ENCODE assay signal across 10 cellular contexts in genomic region chr16:53090271-53090590, GRCh38. TPM values are rescaled to one million over a fixed set of nuclear protein-coding genes. Genes with fewer than 3 reads are reported as not detected.
DNase-seq lines count a peak whose midpoint lies in the region; ATAC-seq and TF ChIP-seq lines count a peak whose summit lies in the region.
"Had no signal": no experiment of that assay in that cellular context is flagged by ENCODE, and none has a peak within 500 bp of the region (broad histone marks: within the 10 kb centered on the region; RNA-seq: fewer than 3 reads in every experiment).

No MANE protein-coding gene starts in this region.

- peaks cover 43% of the 10 kb centered on the region for H3K4me1 Mint-ChIP-seq in type B pancreatic cell (ENCODE audit: unreplicated experiment)

- DNase-seq in SK-N-SH, result no peak
- no peak for DNase-seq in colonic mucosa
- no peak for DNase-seq in type B pancreatic cell (ENCODE audit: extremely low spot score, unreplicated experiment)
- DNase-seq in activated CD4-positive, alpha-beta T cell treated with anti-CD3 and anti-CD28 coated beads for 48 hours, result no peak
- no peak for DNase-seq in GM13977 (ENCODE audit: low spot score)
- DNase-seq: ACHN had no signal

- intact Hi-C loops in colonic mucosa (cut with DNase I), result no loop called here

- H3K4me3 ChIP-seq in SK-N-SH (ENCODE audit: low read depth in 2 of 2, low read length in 1 of 2), result no peak overlapping the region
- no peak overlapping the region for H3K4me3 ChIP-seq in colonic mucosa
- H3K4me3 ChIP-seq in muscle layer of colon (ENCODE audit: low read depth in 1 of 2, low read length in 2 of 2), result peak overlapping the region in 1 of 2 donors; percentile 19

- H3K9ac ChIP-seq in SK-N-SH, result peak overlapping the region; percentile 67; the same call in 1 of the 2 replicates
- H3K9ac ChIP-seq in colonic mucosa (ENCODE audit: low read depth in 2 of 2, low read length in 2 of 2), result peak overlapping the region in 1 of 2 donors; percentile 66
- H3K9ac ChIP-seq in muscle layer of colon (ENCODE audit: low read length), result no peak overlapping the region

- H3K4me3 Mint-ChIP-seq in type B pancreatic cell, result no peak overlapping the region
- H3K4me3 Mint-ChIP-seq: activated naive CD8-positive, alpha-beta T cell had no signal

- H3K27me3 Mint-ChIP-seq in type B pancreatic cell, result no peaks in the 10 kb centered on the region
- H3K27me3 Mint-ChIP-seq: activated naive CD8-positive, alpha-beta T cell had no signal

- 73% methylated on average over 4 of the region's 5 CpGs for WGBS in SK-N-SH (ENCODE audit: low lambda C conversion rate)

- H4K20me1 ChIP-seq in SK-N-SH (ENCODE audit: insufficient read depth), result no peaks in the 10 kb centered on the region

- H3K27ac ChIP-seq in SK-N-SH (ENCODE audit: low read depth in 2 of 2, low read length in 1 of 2) (peak overlapping the region; percentile 98 to 100), colonic mucosa (peak overlapping the region; percentile 56), muscle layer of colon (ENCODE audit: low read depth, low read length) (peak overlapping the region; percentile 94)

- peaks cover 35% of the 10 kb centered on the region for H3F3A ChIP-seq in SK-N-SH (replicated peaks; ENCODE audit: insufficient read depth)

- peaks cover 23% of the 10 kb centered on the region for H3K79me2 ChIP-seq in SK-N-SH (ENCODE audit: insufficient read depth)

- H3K4me2 ChIP-seq in SK-N-SH, result peak overlapping the region; percentile 85; the same call in 1 of the 2 replicates

- H3K27me3 ChIP-seq in SK-N-SH (ENCODE audit: insufficient read depth) (no peaks in the 10 kb centered on the region), colonic mucosa (no peaks in the 10 kb centered on the region), muscle layer of colon (ENCODE audit: control insufficient read depth in 1 of 2, insufficient read depth in 2 of 2, low read length in 2 of 2) (no peaks in the 10 kb centered on the region)

- no peak overlapping the region for H2AFZ ChIP-seq in SK-N-SH (ENCODE audit: low read depth)

- in situ Hi-C loops in GM13977 (cut with MboI; ENCODE audit: low pct_unique_long_range_greater_than_20kb, low sequenced_read_pairs, unreplicated experiment), result no loop called here

- no peaks in the 10 kb centered on the region for H3K9me2 ChIP-seq in SK-N-SH

- H3K27ac Mint-ChIP-seq in type B pancreatic cell, result peak overlapping the region; percentile 32
- H3K27ac Mint-ChIP-seq: activated naive CD8-positive, alpha-beta T cell had no signal

- TF ChIP-seq CTCF in SK-N-SH (IDR thresholded peaks at IDR 0.05), result no peak
- TF ChIP-seq CTCF in colonic mucosa (IDR thresholded peaks at IDR 0.05), result no peak
- no peak for TF ChIP-seq CTCF in type B pancreatic cell (conservative IDR thresholded peaks at IDR 0.05)
- no peak for TF ChIP-seq CTCF in GM13977 (IDR thresholded peaks at IDR 0.05; ENCODE audit: extremely low read depth, insufficient read depth, missing control alignments)

- no peaks in the 10 kb centered on the region for H3K9me3 ChIP-seq in SK-N-SH
- H3K9me3 ChIP-seq in colonic mucosa, result no peaks in the 10 kb centered on the region
- no peaks in the 10 kb centered on the region for H3K9me3 ChIP-seq in muscle layer of colon (ENCODE audit: low read length)

- ATAC-seq in SK-N-SH treated with all-trans-retinoic acid at 6 μM for 48 hours (no peak), HG02759 (IDR thresholded peaks at IDR 0.05; ENCODE audit: unreplicated experiment) (no peak)

- no peaks in the 10 kb centered on the region for H3K36me3 Mint-ChIP-seq in type B pancreatic cell

- peaks cover 54 to 58% of the 10 kb centered on the region in 2 experiments for H3K4me1 ChIP-seq in SK-N-SH (ENCODE audit: control insufficient read depth in 1 of 2, insufficient read depth in 2 of 2, low read depth in 1 of 2, low read length in 1 of 2)
- peaks cover 28% of the 10 kb centered on the region for H3K4me1 ChIP-seq in colonic mucosa
- peaks cover 61% of the 10 kb centered on the region for H3K4me1 ChIP-seq in muscle layer of colon (ENCODE audit: insufficient read depth, low read length)

- CTCF ChIA-PET in SK-N-SH (lab: Yijun Ruan, JAX), result interaction anchor here (0.9 to 1.0 kb wide), 2 partner anchors 9 to 12 kb away, joined by 3 read pairs; no protein-coding TSS in a partner anchor

- H3K36me3 ChIP-seq in SK-N-SH (replicated peaks in 1 of 2; ENCODE audit: control insufficient read depth in 1 of 2, insufficient read depth in 2 of 2, low read length in 1 of 2) (no peaks in the 10 kb centered on the region), colonic mucosa (no peaks in the 10 kb centered on the region), muscle layer of colon (ENCODE audit: insufficient read depth, low read length) (no peaks in the 10 kb centered on the region)

- H3K9me3 Mint-ChIP-seq in type B pancreatic cell, result no peaks in the 10 kb centered on the region

- POLR2A ChIA-PET in SK-N-SH (lab: Yijun Ruan, JAX), result interaction anchor here (0.6 to 1.0 kb wide), 3 partner anchors 10 to 18 kb away, joined by 3 to 6 read pairs (median 3); no protein-coding TSS in a partner anchor

- TF ChIP-seq EP300 in SK-N-SH (IDR thresholded peaks at IDR 0.05; ENCODE audit: borderline replicate concordance in 1 of 2, low read depth in 1 of 2, low read length in 1 of 2), result no peak

- no peak for TF ChIP-seq RAD21 in SK-N-SH (IDR thresholded peaks at IDR 0.05; ENCODE audit: low read length)

TF ChIP-seq in SK-N-SH, 30 proteins besides CTCF, POLR2A, EP300 and RAD21 (continues in another document):
- TF ChIP-seq RXRA (IDR thresholded peaks at IDR 0.05; ENCODE audit: borderline replicate concordance, low read depth), result no peak
- no peak; the same call in 1 of the 2 replicates for TF ChIP-seq TAF1 (IDR thresholded peaks at IDR 0.05; ENCODE audit: borderline replicate concordance, low read depth, low read length)
- TF ChIP-seq, protein P1, sequence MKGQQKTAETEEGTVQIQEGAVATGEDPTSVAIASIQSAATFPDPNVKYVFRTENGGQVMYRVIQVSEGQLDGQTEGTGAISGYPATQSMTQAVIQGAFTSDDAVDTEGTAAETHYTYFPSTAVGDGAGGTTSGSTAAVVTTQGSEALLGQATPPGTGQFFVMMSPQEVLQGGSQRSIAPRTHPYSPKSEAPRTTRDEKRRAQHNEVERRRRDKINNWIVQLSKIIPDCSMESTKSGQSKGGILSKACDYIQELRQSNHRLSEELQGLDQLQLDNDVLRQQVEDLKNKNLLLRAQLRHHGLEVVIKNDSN (IDR thresholded peaks at IDR 0.05; ENCODE audit: borderline replicate concordance, low read depth), result no peak
- no peak for TF ChIP-seq NFIC (IDR thresholded peaks at IDR 0.05; ENCODE audit: borderline replicate concordance)
- TF ChIP-seq FOXJ3 (CRISPR knock-in tag; IDR thresholded peaks at IDR 0.05), result no peak
- no peak for TF ChIP-seq ELF1 (IDR thresholded peaks at IDR 0.05)
- no peak for TF ChIP-seq NRF1 (IDR thresholded peaks at IDR 0.05; ENCODE audit: low read depth, low read length)
- no peak for TF ChIP-seq JUND (IDR thresholded peaks at IDR 0.05)

TF ChIP-seq in SK-N-SH treated with all-trans-retinoic acid at 6 μM for 48 hours, 23 proteins besides CTCF, POLR2A, EP300 and RAD21 (continues in another document):
- TF ChIP-seq PPARA (CRISPR knock-in tag; IDR thresholded peaks at IDR 0.05; ENCODE audit: borderline replicate concordance), result no peak
- TF ChIP-seq ZFP3 (CRISPR knock-in tag; IDR thresholded peaks at IDR 0.05), result no peak
- TF ChIP-seq, protein P2, sequence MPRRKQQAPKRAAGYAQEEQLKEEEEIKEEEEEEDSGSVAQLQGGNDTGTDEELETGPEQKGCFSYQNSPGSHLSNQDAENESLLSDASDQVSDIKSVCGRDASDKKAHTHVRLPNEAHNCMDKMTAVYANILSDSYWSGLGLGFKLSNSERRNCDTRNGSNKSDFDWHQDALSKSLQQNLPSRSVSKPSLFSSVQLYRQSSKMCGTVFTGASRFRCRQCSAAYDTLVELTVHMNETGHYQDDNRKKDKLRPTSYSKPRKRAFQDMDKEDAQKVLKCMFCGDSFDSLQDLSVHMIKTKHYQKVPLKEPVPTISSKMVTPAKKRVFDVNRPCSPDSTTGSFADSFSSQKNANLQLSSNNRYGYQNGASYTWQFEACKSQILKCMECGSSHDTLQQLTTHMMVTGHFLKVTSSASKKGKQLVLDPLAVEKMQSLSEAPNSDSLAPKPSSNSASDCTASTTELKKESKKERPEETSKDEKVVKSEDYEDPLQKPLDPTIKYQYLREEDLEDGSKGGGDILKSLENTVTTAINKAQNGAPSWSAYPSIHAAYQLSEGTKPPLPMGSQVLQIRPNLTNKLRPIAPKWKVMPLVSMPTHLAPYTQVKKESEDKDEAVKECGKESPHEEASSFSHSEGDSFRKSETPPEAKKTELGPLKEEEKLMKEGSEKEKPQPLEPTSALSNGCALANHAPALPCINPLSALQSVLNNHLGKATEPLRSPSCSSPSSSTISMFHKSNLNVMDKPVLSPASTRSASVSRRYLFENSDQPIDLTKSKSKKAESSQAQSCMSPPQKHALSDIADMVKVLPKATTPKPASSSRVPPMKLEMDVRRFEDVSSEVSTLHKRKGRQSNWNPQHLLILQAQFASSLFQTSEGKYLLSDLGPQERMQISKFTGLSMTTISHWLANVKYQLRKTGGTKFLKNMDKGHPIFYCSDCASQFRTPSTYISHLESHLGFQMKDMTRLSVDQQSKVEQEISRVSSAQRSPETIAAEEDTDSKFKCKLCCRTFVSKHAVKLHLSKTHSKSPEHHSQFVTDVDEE (CRISPR knock-in tag; IDR thresholded peaks at IDR 0.05), result no peak
- no peak for TF ChIP-seq CSDC2 (CRISPR knock-in tag; IDR thresholded peaks at IDR 0.05)
- TF ChIP-seq ARNTL (CRISPR knock-in tag; IDR thresholded peaks at IDR 0.05; ENCODE audit: borderline replicate concordance, low read depth), result no peak
- no peak for TF ChIP-seq BACH2 (CRISPR knock-in tag; IDR thresholded peaks at IDR 0.05; ENCODE audit: borderline replicate concordance)
- no peak for TF ChIP-seq ZNF8 (CRISPR knock-in tag; IDR thresholded peaks at IDR 0.05)
- TF ChIP-seq GLIS3 (CRISPR knock-in tag; IDR thresholded peaks at IDR 0.05), result no peak
- TF ChIP-seq ESRRG (CRISPR knock-in tag; IDR thresholded peaks at IDR 0.05), result no peak

RNA-seq across cellular contexts. Expression of gene CHD9, which starts 35.4 kb away (rescaled TPM):
- polyA plus RNA-seq in SK-N-SH (2012; rRNA removed), result 6.2 and 9.2 TPM in 2 replicates
- 8.2 and 10.6 TPM in 2 replicates for polyA plus RNA-seq in SK-N-SH (2012; cell fraction: cytosol; rRNA removed)
- 10.2 and 20.1 TPM in 2 replicates for polyA plus RNA-seq in SK-N-SH (2012; cell fraction: nucleus; rRNA removed)
- total RNA-seq in colonic mucosa, result 10 to 100 TPM; 39.2 to 66.1 TPM
- 45.8 and 68.6 TPM in 2 replicates for total RNA-seq in type B pancreatic cell (ENCODE audit: low replicate concordance)

RNA-seq across cellular contexts. Expression of gene CHD9NB, which starts 37.5 kb away (rescaled TPM):
- polyA plus RNA-seq in SK-N-SH (2012; rRNA removed), result 2.5 and 2.7 TPM in 2 replicates
- 2.0 and 2.3 TPM in 2 replicates for polyA plus RNA-seq in SK-N-SH (2012; cell fraction: cytosol; rRNA removed)
- 4.0 and 5.2 TPM in 2 replicates for polyA plus RNA-seq in SK-N-SH (2012; cell fraction: nucleus; rRNA removed)
- total RNA-seq in colonic mucosa, result 1 to 10 TPM; 2.5 to 5.6 TPM
- total RNA-seq in type B pancreatic cell (ENCODE audit: low replicate concordance), result 2.6 and 4.4 TPM in 2 replicates
